14 cellular contexts compared by ENCODE assay signal in the genomic region with DNA sequence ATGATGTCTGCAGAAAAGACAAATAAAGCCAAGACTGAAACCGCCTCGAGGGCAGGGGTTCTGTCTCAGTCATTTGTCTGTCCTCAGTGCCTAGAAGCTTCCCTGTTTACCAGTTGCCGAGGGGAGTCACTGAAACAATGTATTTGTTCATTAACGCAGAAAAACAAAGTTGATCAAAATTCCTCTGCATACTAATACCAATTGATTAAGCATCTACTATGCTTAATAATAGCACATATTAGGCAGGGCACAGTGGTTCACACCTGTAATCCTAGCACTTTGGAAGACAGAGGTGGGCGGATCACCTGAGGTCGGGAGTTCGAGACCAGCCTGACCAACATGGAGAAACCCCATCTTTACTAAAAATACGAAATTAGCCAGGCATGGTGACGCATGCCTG. TPM values are rescaled to one million over a fixed set of nuclear protein-coding genes. Genes with fewer than 3 reads are reported as not detected.
DNase-seq lines count a peak whose midpoint lies in the region; FAIRE-seq and TF ChIP-seq lines count a peak whose summit lies in the region.
"Had no signal": no experiment of that assay in that cellular context is flagged by ENCODE, and none has a peak within 500 bp of the region (broad histone marks: within the 10 kb centered on the region; RNA-seq: fewer than 3 reads in every experiment).

No MANE protein-coding gene starts in this region.

- no peak overlapping the region for H2BK12ac ChIP-seq in neuronal stem cell (ENCODE audit: low read length)

- no peak overlapping the region for H2BK5ac ChIP-seq in neuronal stem cell (ENCODE audit: low read length)

- DNase-seq in CD14-positive monocyte (ENCODE audit: low spot score) (no peak), ascending aorta (ENCODE audit: low spot score in 2 of 2) (no peak), prostate gland (ENCODE audit: low spot score) (no peak), tibial artery (no peak), D721Med (ENCODE audit: insufficient read length, low spot score) (no peak), neuronal stem cell (ENCODE audit: low spot score) (no peak), NCI-H146 treated with DMSO at 0.1 percent for 48 hours (lab: John Stamatoyannopoulos, UW; ENCODE audit: unreplicated experiment) (no peak)
- DNase-seq: NCI-H1436 treated with DMSO at 0.1 percent for 48 hours; NCI-H345; NCI-H526 treated with DMSO at 0.1 percent for 48 hours; NK-92 treated with Interleukin-12 subunit alpha and Interleukin-12 subunit beta, amount 100 ng/mL, for 24 hours had no signal

- H3K4me1 ChIP-seq in ascending aorta (peaks cover 13 to 15% of the 10 kb centered on the region in 2 donors), prostate gland (replicated peaks) (peaks cover 15% of the 10 kb centered on the region), tibial artery (peaks cover 0 to 41% (median 29%) of the 10 kb centered on the region in 4 donors), neuronal stem cell (ENCODE audit: control insufficient read depth in 2 of 2, insufficient read depth in 1 of 2, low read depth in 1 of 2, low read length in 2 of 2) (peaks cover 4 to 11% of the 10 kb centered on the region in 2 donors)

- no peak overlapping the region for H3K4ac ChIP-seq in neuronal stem cell (ENCODE audit: low read length)

- H3K4me1 Mint-ChIP-seq in CD14-positive monocyte: peaks cover 38% of the 10 kb centered on the region

- H3K9me3 Mint-ChIP-seq in CD14-positive monocyte: peaks cover 0 to 11% (median 4%) of the 10 kb centered on the region in 7 donors

- no peaks in the 10 kb centered on the region for H3K27me3 ChIP-seq in ascending aorta
- no peaks in the 10 kb centered on the region for H3K27me3 ChIP-seq in prostate gland (replicated peaks; ENCODE audit: insufficient read depth)
- H3K27me3 ChIP-seq in tibial artery: no peaks in the 10 kb centered on the region
- no peaks in the 10 kb centered on the region for H3K27me3 ChIP-seq in neuronal stem cell (ENCODE audit: control insufficient read depth in 3 of 3, insufficient read depth in 3 of 3, low read depth in 1 of 3, low read length in 3 of 3)

- no peak overlapping the region for H3K4me3 Mint-ChIP-seq in CD14-positive monocyte

- no peak overlapping the region for H3K4me3 ChIP-seq in ascending aorta
- no peak overlapping the region for H3K4me3 ChIP-seq in prostate gland
- no peak overlapping the region for H3K4me3 ChIP-seq in tibial artery
- no peak overlapping the region for H3K4me3 ChIP-seq in neuronal stem cell (ENCODE audit: low read length in 2 of 2)
- H3K4me3 ChIP-seq: A549, GM12878, HAP-1 had no signal

- no peak for TF ChIP-seq POLR2A in prostate gland (IDR thresholded peaks at IDR 0.05)

- no peak overlapping the region for H4K8ac ChIP-seq in neuronal stem cell (ENCODE audit: low read depth, low read length)

- intact Hi-C loops in CD14-positive monocyte (cut with micrococcal nuclease) (loop anchor here in 1 of 2 donors (5.0 kb wide), 1 partner anchor 42 kb away; no protein-coding TSS in a partner anchor), ascending aorta (cut with DNase I) (no loop called here), prostate gland (cut with DNase I) (no loop called here), tibial artery (cut with DNase I; ENCODE audit: low total_unique reads) (no loop called here)

- no peak overlapping the region for H2BK15ac ChIP-seq in neuronal stem cell (ENCODE audit: low read length)

- no peaks in the 10 kb centered on the region for H3K36me3 Mint-ChIP-seq in CD14-positive monocyte

- no peak overlapping the region for H4K91ac ChIP-seq in neuronal stem cell (ENCODE audit: low read depth, low read length, poor library complexity)

- no peak overlapping the region for H2BK120ac ChIP-seq in neuronal stem cell (ENCODE audit: low read depth, low read length)

- no peak overlapping the region for H3K23ac ChIP-seq in neuronal stem cell (ENCODE audit: low read depth, low read length, poor library complexity)

- H3K27me3 Mint-ChIP-seq in CD14-positive monocyte (ENCODE audit: low read depth in 3 of 3): peaks cover 0 to 2% (median 1%) of the 10 kb centered on the region in 3 donors

- no peak overlapping the region for H3K18ac ChIP-seq in neuronal stem cell (ENCODE audit: low read length)

- no peak overlapping the region for H3K4me2 ChIP-seq in neuronal stem cell (ENCODE audit: insufficient read depth, low read length, poor library complexity, severe bottlenecking)
- H3K4me2 ChIP-seq: A549 had no signal

- H3K79me1 ChIP-seq in neuronal stem cell (ENCODE audit: low read depth, low read length): peaks cover 5% of the 10 kb centered on the region

- TF ChIP-seq CTCF in CD14-positive monocyte (IDR thresholded peaks at IDR 0.05) (no peak), ascending aorta (IDR thresholded peaks at IDR 0.05) (no peak), prostate gland (IDR thresholded peaks at IDR 0.05) (no peak), tibial artery (IDR thresholded peaks at IDR 0.05) (no peak), D721Med (IDR thresholded peaks at IDR 0.05; ENCODE audit: insufficient read depth, missing control alignments) (no peak)

- peak overlapping the region in 6 of 7 donors; percentile 35 to 94 (median 68) for H3K27ac Mint-ChIP-seq in CD14-positive monocyte

- H3K9me3 ChIP-seq in ascending aorta: no peaks in the 10 kb centered on the region
- H3K9me3 ChIP-seq in prostate gland: no peaks in the 10 kb centered on the region
- peaks cover 0 to 6% (median 0%) of the 10 kb centered on the region in 3 donors for H3K9me3 ChIP-seq in tibial artery
- peaks cover 0 to 7% of the 10 kb centered on the region in 2 donors for H3K9me3 ChIP-seq in neuronal stem cell (replicated peaks in 1 of 2; ENCODE audit: control insufficient read depth in 2 of 2, insufficient read depth in 1 of 2, low read depth in 1 of 2, low read length in 2 of 2)
- H3K9me3 ChIP-seq: HAP-1 had no signal

- no peaks in the 10 kb centered on the region for H3K36me3 ChIP-seq in ascending aorta
- no peaks in the 10 kb centered on the region for H3K36me3 ChIP-seq in prostate gland
- H3K36me3 ChIP-seq in tibial artery: no peaks in the 10 kb centered on the region
- no peaks in the 10 kb centered on the region for H3K36me3 ChIP-seq in neuronal stem cell (replicated peaks in 1 of 2; ENCODE audit: control insufficient read depth in 2 of 2, insufficient read depth in 2 of 2, low read length in 2 of 2)
- H3K36me3 ChIP-seq: HAP-1 had no signal

- no peak overlapping the region for H3K9ac ChIP-seq in neuronal stem cell (ENCODE audit: low read depth, low read length, poor library complexity)

- FAIRE-seq in D721Med (lab: Jason Lieb, UNC): no peak
- FAIRE-seq: A549, GM12878 had no signal

- peak overlapping the region; percentile 47 to 77 for H3K27ac ChIP-seq in ascending aorta
- peak overlapping the region; percentile 100 for H3K27ac ChIP-seq in prostate gland
- H3K27ac ChIP-seq in tibial artery: peak overlapping the region; percentile 77 to 98
- H3K27ac ChIP-seq in neuronal stem cell (replicated peaks; ENCODE audit: low read length): no peak overlapping the region
- H3K27ac ChIP-seq: A549 had no signal

- H2AK5ac ChIP-seq in neuronal stem cell (ENCODE audit: low read depth, low read length): no peak overlapping the region

- no peak overlapping the region for H2AFZ ChIP-seq in neuronal stem cell (ENCODE audit: low read length)

- no peak overlapping the region for H3K14ac ChIP-seq in neuronal stem cell (ENCODE audit: low read length)

- WGBS in prostate gland: 98% methylated on average over 9 of the region's 9 CpGs
- WGBS in neuronal stem cell (ENCODE audit: extremely low coverage in 2 of 2, insufficient read length in 2 of 2, insufficient replicate concordance in 1 of 2), 2 donors: no CpG with 5 or more reads among the region's 9 CpGs

RNA-seq across cellular contexts. Expression of a gene that starts 1.8 kb away (rescaled TPM):
- 10 to 100 TPM; 56.9 to 58.5 TPM for polyA plus RNA-seq in CD14-positive monocyte
- total RNA-seq in ascending aorta: 112 TPM
- 100 to 1,000 TPM; 201 to 248 TPM for total RNA-seq in prostate gland
- polyA plus RNA-seq in neuronal stem cell (2013, experiment 1 of 2): 30.2 TPM
- polyA plus RNA-seq in neuronal stem cell (2013, experiment 2 of 2): 30.5 TPM

RNA-seq across cellular contexts. Expression of a gene that starts 46.3 kb away (rescaled TPM):
- polyA plus RNA-seq in CD14-positive monocyte: not detected
- total RNA-seq in ascending aorta (not detected), prostate gland (1 to 10 TPM; 1.7 to 4.4 TPM)
- 1.7 TPM for polyA plus RNA-seq in neuronal stem cell (2013, experiment 1 of 2)
- 2.0 TPM for polyA plus RNA-seq in neuronal stem cell (2013, experiment 2 of 2)
